Comparison of ENCODE assay signal across 11 cellular contexts in the genomic region with DNA sequence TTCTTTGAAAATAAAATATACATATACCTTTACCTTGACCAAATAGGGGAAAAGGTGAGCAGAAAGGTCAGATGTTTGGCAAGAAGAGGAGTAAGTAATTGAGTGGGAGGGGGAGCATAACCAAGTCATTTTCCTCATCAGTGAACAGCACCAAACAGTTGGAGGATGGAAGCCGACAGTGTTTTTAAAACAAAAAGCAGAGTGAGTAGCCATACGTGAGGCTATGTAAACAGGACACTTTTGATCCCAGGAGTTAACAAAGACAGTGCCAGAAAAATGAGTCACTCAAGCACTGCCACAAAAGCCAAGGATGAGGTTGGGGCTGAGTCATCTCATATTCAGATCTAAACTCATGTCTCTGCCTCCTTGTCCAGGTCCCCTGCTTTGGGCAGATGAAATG.
DNase-seq lines count a peak whose midpoint lies in the region; ATAC-seq and TF ChIP-seq lines count a peak whose summit lies in the region.
"Had no signal": no experiment of that assay in that cellular context is flagged by ENCODE, and none has a peak within 500 bp of the region (broad histone marks: within the 10 kb centered on the region; RNA-seq: fewer than 3 reads in every experiment).

No MANE protein-coding gene starts in this region.

- WGBS in transverse colon (ENCODE audit: low coverage in 1 of 2), 2 donors = 11 to 15% methylated on average over 2 of the region's 2 CpGs

- TF ChIP-seq CTCF in osteocyte (IDR thresholded peaks at IDR 0.05) (no peak), transverse colon (IDR thresholded peaks at IDR 0.05) (no peak)

- intact Hi-C loops in transverse colon (cut with DNase I; ENCODE audit: low total_unique reads) = no loop called here

- no peaks in the 10 kb centered on the region for H3K36me3 Mint-ChIP-seq in osteocyte (ENCODE audit: unreplicated experiment)

- TF ChIP-seq POLR2A in transverse colon (IDR thresholded peaks at IDR 0.05) = no peak

- TF ChIP-seq EP300 in transverse colon (IDR thresholded peaks at IDR 0.05; ENCODE audit: low read depth) = no peak

- ATAC-seq in GM19463 (IDR thresholded peaks at IDR 0.05; ENCODE audit: unreplicated experiment) (peak; percentile 54), esophagus mucosa (peak; percentile 85), HG02981 (IDR thresholded peaks at IDR 0.05; ENCODE audit: unreplicated experiment) (no peak)

- in situ Hi-C loops in transverse colon (cut with MboI; ENCODE audit: low pct_ligation_motif_present in 1 of 4, low pct_unique_long_range_greater_than_20kb in 1 of 4, low sequenced_read_pairs in 3 of 4) = loop anchor here in 1 of 4 donors (25.0 kb wide), 1 partner anchor 95 kb away; no protein-coding TSS in a partner anchor

- H3K4me1 Mint-ChIP-seq in osteocyte (ENCODE audit: unreplicated experiment) = peaks cover 18% of the 10 kb centered on the region

- no peak overlapping the region for H3K4me3 Mint-ChIP-seq in osteocyte (ENCODE audit: unreplicated experiment)

- H3K36me3 ChIP-seq in transverse colon = no peaks in the 10 kb centered on the region
- H3K36me3 ChIP-seq: esophagus muscularis mucosa, neutrophil had no signal

- no peaks in the 10 kb centered on the region for H3K9me3 ChIP-seq in transverse colon
- H3K9me3 ChIP-seq: esophagus muscularis mucosa, neutrophil had no signal

- DNase-seq in osteocyte (ENCODE audit: extremely low spot score, unreplicated experiment) (no peak), transverse colon (no peak), GDM1 (lab: John Stamatoyannopoulos, UW) (no peak)
- DNase-seq in activated CD4-positive, alpha-beta T cell treated with anti-CD3 and anti-CD28 coated beads, Interleukin-2, amount 50 U/mL, for 1 hour = no peak
- DNase-seq: KBM-7 had no signal

- peak overlapping the region; percentile 15 for H3K27ac Mint-ChIP-seq in osteocyte (ENCODE audit: unreplicated experiment)

- no peaks in the 10 kb centered on the region for H3K27me3 ChIP-seq in transverse colon
- H3K27me3 ChIP-seq: esophagus muscularis mucosa, neutrophil had no signal

- H3K4me1 ChIP-seq in transverse colon = no peaks in the 10 kb centered on the region

- no peak overlapping the region for H3K27ac ChIP-seq in transverse colon
- H3K27ac ChIP-seq: esophagus muscularis mucosa, neutrophil had no signal

- no peak overlapping the region for H3K4me3 ChIP-seq in transverse colon
- H3K4me3 ChIP-seq: esophagus muscularis mucosa had no signal

- H3K27me3 Mint-ChIP-seq in osteocyte (ENCODE audit: unreplicated experiment) = no peaks in the 10 kb centered on the region

- no peaks in the 10 kb centered on the region for H3K9me3 Mint-ChIP-seq in osteocyte (ENCODE audit: unreplicated experiment)

TF ChIP-seq in PFSK-1, 5 proteins besides CTCF, POLR2A, EP300 and RAD21:
- TF ChIP-seq POLR2AphosphoS5 (IDR thresholded peaks at IDR 0.05; ENCODE audit: low read depth, low read length) (no peak), FOXP2 (optimal IDR thresholded peaks at IDR 0.05; ENCODE audit: borderline replicate concordance, extremely low read depth, extremely low read length, insufficient read depth) (peak; percentile 39), REST (IDR thresholded peaks at IDR 0.05; ENCODE audit: insufficient read depth in 1 of 2, low read depth in 2 of 2, low read length in 2 of 2) (peak in 1 of 2 experiments; percentile 56; a peak in 1 of 4 replicates), SIN3A (IDR thresholded peaks at IDR 0.05; ENCODE audit: borderline replicate concordance, insufficient read depth, low read length) (peak; percentile 70; the same call in 1 of the 2 replicates)
